Comparison of ENCODE assay signal across 19 cellular contexts in genomic region chr17:3626831-3627565, GRCh38.
"Had no signal": no experiment of that assay in that cellular context is flagged by ENCODE, and none has a peak within 500 bp of the region (broad histone marks: within the 10 kb centered on the region; RNA-seq: fewer than 3 reads in every experiment).

No MANE protein-coding gene starts in this region.

- H3K27ac Mint-ChIP-seq: activated B cell treated with CpG ODN at 0.5 μM for 24 hours; activated CD4-positive, alpha-beta T cell treated with anti-CD3 and anti-CD28 coated beads, Interleukin-2, amount 10 ng/mL, durations not matched to agents 7 days and 5 days; activated T-helper 17 cell treated with anti-CD3 and anti-CD28 coated beads, Interleukin-2, amount 50 U/mL, for 72 hours; mesothelial cell of epicardium; neural progenitor cell had no signal

- H2AFZ ChIP-seq: neural progenitor cell had no signal

- H3K4me3 Mint-ChIP-seq: activated B cell treated with CpG ODN at 0.5 μM for 24 hours; activated CD4-positive, alpha-beta T cell treated with anti-CD3 and anti-CD28 coated beads, Interleukin-2, amount 10 ng/mL, durations not matched to agents 7 days and 5 days; activated T-helper 17 cell treated with anti-CD3 and anti-CD28 coated beads, Interleukin-2, amount 50 U/mL, for 72 hours; brain; mesothelial cell of epicardium; neural progenitor cell had no signal

- H3K4me2 ChIP-seq: neural progenitor cell, smooth muscle cell had no signal

- H3K9ac ChIP-seq: neural progenitor cell had no signal

- H3K9me3 Mint-ChIP-seq: activated B cell treated with CpG ODN at 0.5 μM for 24 hours; activated CD4-positive, alpha-beta T cell treated with anti-CD3 and anti-CD28 coated beads, Interleukin-2, amount 10 ng/mL, durations not matched to agents 7 days and 5 days; activated T-helper 17 cell treated with anti-CD3 and anti-CD28 coated beads, Interleukin-2, amount 50 U/mL, for 72 hours; brain; mesothelial cell of epicardium; neural progenitor cell had no signal

- H3K27me3 Mint-ChIP-seq: activated B cell treated with CpG ODN at 0.5 μM for 24 hours; activated CD4-positive, alpha-beta T cell treated with anti-CD3 and anti-CD28 coated beads, Interleukin-2, amount 10 ng/mL, durations not matched to agents 7 days and 5 days; activated T-helper 17 cell treated with anti-CD3 and anti-CD28 coated beads, Interleukin-2, amount 50 U/mL, for 72 hours; brain had no signal

- H3K4me3 ChIP-seq: adrenal gland, dorsolateral prefrontal cortex, neural progenitor cell, ovary, smooth muscle cell, tibial artery had no signal

- H3K4me1 Mint-ChIP-seq: activated B cell treated with CpG ODN at 0.5 μM for 24 hours; activated CD4-positive, alpha-beta T cell treated with anti-CD3 and anti-CD28 coated beads, Interleukin-2, amount 10 ng/mL, durations not matched to agents 7 days and 5 days; activated T-helper 17 cell treated with anti-CD3 and anti-CD28 coated beads, Interleukin-2, amount 50 U/mL, for 72 hours; brain; mesothelial cell of epicardium; neural progenitor cell had no signal

- H3K27me3 ChIP-seq: adrenal gland, dorsolateral prefrontal cortex, neural progenitor cell, ovary, tibial artery had no signal

- H3K27ac ChIP-seq: adrenal gland, neural progenitor cell, tibial artery had no signal

- H3K36me3 ChIP-seq: neural progenitor cell, ovary had no signal

- H3K9me3 ChIP-seq: adrenal gland, ovary, tibial artery had no signal

- H3K4me1 ChIP-seq: neural progenitor cell, tibial artery had no signal

- ATAC-seq: activated T-helper 17 cell treated with anti-CD3 and anti-CD28 coated beads, Interleukin-2, amount 50 U/mL, for 72 hours; esophagus mucosa had no signal

- DNase-seq: activated B cell treated with CpG ODN at 0.5 μM for 24 hours; activated CD4-positive, alpha-beta T cell treated with anti-CD3 and anti-CD28 coated beads, Interleukin-2, amount 10 ng/mL, durations not matched to agents 7 days and 5 days; activated CD8-positive, alpha-beta memory T cell treated with anti-CD3 and anti-CD28 coated beads for 24 hours; activated naive CD4-positive, alpha-beta T cell treated with anti-CD3 and anti-CD28 coated beads, Interleukin-2, amount 50 U/mL, for 16 hours; adrenal gland; cerebellar nuclear complex; dorsolateral prefrontal cortex; foreskin fibroblast; head of caudate nucleus; kidney; T-helper 2 cell; tibial artery had no signal
